ENCODE assay signal across 1 cellular context in the genomic region with DNA sequence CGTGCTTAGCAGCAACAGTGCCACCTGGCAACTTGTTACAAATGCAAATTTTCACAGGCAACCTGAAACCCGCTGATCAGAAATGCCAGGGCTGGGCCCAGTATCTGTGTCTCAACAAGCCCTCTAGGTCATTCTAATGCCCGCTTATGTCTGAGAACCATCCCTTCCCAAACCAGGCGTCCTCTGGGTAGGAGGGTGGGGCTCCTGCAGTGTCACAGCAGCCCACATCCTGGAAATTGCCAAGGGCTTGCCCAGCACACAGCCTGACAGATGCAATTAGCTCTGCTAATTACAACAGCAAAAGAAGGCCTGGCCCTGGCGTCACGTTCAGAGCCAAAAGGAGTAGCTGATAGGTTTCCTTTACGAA.
TF ChIP-seq lines count a peak whose summit lies in the region.

No MANE protein-coding gene starts in this region.

TF ChIP-seq in GM12878, 131 proteins besides CTCF, POLR2A, EP300 and RAD21:
- TF ChIP-seq, protein P1, sequence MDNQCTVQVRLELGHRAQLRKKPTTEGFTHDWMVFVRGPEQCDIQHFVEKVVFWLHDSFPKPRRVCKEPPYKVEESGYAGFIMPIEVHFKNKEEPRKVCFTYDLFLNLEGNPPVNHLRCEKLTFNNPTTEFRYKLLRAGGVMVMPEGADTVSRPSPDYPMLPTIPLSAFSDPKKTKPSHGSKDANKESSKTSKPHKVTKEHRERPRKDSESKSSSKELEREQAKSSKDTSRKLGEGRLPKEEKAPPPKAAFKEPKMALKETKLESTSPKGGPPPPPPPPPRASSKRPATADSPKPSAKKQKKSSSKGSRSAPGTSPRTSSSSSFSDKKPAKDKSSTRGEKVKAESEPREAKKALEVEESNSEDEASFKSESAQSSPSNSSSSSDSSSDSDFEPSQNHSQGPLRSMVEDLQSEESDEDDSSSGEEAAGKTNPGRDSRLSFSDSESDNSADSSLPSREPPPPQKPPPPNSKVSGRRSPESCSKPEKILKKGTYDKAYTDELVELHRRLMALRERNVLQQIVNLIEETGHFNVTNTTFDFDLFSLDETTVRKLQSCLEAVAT (IDR thresholded peaks at IDR 0.05), result no peak
- TF ChIP-seq FOXM1 (IDR thresholded peaks at IDR 0.05; ENCODE audit: low read depth, low read length) (no peak), POLR2AphosphoS2 (IDR thresholded peaks at IDR 0.05; ENCODE audit: low read depth, low read length) (no peak), SUPT20H (IDR thresholded peaks at IDR 0.05; ENCODE audit: borderline replicate concordance, control insufficient read depth, low read depth, low read length) (no peak), BACH1 (IDR thresholded peaks at IDR 0.05; ENCODE audit: borderline replicate concordance) (no peak), HDAC2 (IDR thresholded peaks at IDR 0.05) (no peak), RCOR1 (conservative IDR thresholded peaks at IDR 0.05; ENCODE audit: low read depth, low read length) (no peak), SIN3A (IDR thresholded peaks at IDR 0.05; ENCODE audit: low read depth, low read length) (no peak), NR2F1 (conservative IDR thresholded peaks at IDR 0.05) (no peak), CHD1 (IDR thresholded peaks at IDR 0.05; ENCODE audit: low read depth, low read length) (no peak), TCF12 (IDR thresholded peaks at IDR 0.05; ENCODE audit: low read depth, low read length) (no peak), RBBP5 (conservative IDR thresholded peaks at IDR 0.05) (no peak), NFYA (IDR thresholded peaks at IDR 0.05; ENCODE audit: borderline replicate concordance, low read depth, low read length) (no peak), CEBPB (IDR thresholded peaks at IDR 0.05; ENCODE audit: borderline replicate concordance in 1 of 2, low read depth in 2 of 2, low read length in 2 of 2) (no peak), SIX5 (IDR thresholded peaks at IDR 0.05; ENCODE audit: low read depth, low read length, severe bottlenecking) (no peak)
- TF ChIP-seq, protein P2, sequence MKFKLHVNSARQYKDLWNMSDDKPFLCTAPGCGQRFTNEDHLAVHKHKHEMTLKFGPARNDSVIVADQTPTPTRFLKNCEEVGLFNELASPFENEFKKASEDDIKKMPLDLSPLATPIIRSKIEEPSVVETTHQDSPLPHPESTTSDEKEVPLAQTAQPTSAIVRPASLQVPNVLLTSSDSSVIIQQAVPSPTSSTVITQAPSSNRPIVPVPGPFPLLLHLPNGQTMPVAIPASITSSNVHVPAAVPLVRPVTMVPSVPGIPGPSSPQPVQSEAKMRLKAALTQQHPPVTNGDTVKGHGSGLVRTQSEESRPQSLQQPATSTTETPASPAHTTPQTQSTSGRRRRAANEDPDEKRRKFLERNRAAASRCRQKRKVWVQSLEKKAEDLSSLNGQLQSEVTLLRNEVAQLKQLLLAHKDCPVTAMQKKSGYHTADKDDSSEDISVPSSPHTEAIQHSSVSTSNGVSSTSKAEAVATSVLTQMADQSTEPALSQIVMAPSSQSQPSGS (IDR thresholded peaks at IDR 0.05; ENCODE audit: low read length), result no peak
- TF ChIP-seq, protein P3, sequence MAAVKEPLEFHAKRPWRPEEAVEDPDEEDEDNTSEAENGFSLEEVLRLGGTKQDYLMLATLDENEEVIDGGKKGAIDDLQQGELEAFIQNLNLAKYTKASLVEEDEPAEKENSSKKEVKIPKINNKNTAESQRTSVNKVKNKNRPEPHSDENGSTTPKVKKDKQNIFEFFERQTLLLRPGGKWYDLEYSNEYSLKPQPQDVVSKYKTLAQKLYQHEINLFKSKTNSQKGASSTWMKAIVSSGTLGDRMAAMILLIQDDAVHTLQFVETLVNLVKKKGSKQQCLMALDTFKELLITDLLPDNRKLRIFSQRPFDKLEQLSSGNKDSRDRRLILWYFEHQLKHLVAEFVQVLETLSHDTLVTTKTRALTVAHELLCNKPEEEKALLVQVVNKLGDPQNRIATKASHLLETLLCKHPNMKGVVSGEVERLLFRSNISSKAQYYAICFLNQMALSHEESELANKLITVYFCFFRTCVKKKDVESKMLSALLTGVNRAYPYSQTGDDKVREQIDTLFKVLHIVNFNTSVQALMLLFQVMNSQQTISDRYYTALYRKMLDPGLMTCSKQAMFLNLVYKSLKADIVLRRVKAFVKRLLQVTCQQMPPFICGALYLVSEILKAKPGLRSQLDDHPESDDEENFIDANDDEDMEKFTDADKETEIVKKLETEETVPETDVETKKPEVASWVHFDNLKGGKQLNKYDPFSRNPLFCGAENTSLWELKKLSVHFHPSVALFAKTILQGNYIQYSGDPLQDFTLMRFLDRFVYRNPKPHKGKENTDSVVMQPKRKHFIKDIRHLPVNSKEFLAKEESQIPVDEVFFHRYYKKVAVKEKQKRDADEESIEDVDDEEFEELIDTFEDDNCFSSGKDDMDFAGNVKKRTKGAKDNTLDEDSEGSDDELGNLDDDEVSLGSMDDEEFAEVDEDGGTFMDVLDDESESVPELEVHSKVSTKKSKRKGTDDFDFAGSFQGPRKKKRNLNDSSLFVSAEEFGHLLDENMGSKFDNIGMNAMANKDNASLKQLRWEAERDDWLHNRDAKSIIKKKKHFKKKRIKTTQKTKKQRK (IDR thresholded peaks at IDR 0.05; ENCODE audit: low read depth, low read length), result no peak
